ENCODE assay signal across 8 cellular contexts in the genomic region with DNA sequence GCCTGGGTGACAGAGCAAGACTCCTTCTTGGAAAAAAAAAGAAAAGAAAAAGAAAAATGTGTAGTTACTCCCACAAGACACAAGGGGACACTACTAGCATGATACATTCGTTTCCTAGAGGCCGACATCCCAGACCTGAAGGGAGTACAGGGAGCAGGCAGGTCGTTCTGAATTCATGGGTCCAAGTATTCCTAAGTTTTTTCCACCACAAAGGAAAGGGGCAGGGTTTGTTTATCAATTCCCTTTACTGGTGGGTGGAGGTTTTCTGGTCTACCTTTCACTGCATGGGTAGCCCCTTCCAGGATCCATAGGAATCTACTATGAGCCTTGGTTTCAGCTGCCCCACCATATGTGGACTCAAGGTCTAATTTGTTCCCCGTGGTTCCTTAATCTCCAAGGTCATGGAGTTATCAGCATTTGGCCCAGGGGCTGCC. TPM values are rescaled to one million over a fixed set of nuclear protein-coding genes. Genes with fewer than 3 reads are reported as not detected.
DNase-seq lines count a peak whose midpoint lies in the region; ATAC-seq and TF ChIP-seq lines count a peak whose summit lies in the region.

No MANE protein-coding gene starts in this region.

- POLR2A ChIA-PET in AG04450 (lab: Yijun Ruan, JAX), result interaction anchor here (0.5 kb wide), 1 partner anchor 13 kb away, joined by 3 read pairs; no protein-coding TSS in a partner anchor

- H3K4me3 ChIP-seq in AG04450 (ENCODE audit: low read depth, low read length), result no peak overlapping the region

- TF ChIP-seq CTCF in AG04450 (IDR thresholded peaks at IDR 0.05; ENCODE audit: low read depth, low read length) (peak; percentile 81), GM12873 (IDR thresholded peaks at IDR 0.05; ENCODE audit: insufficient read depth, low read depth, low read length, missing control alignments) (peak; percentile 80)

- TF ChIP-seq POLR2A in erythroblast (IDR thresholded peaks at IDR 0.05; ENCODE audit: low read length), result no peak

- CTCF ChIA-PET in AG04450 (lab: Charles Lee), result interaction anchor here (1.0 kb wide), 2 partner anchors 143 to 227 kb away, joined by 4 to 5 read pairs; no protein-coding TSS in a partner anchor

- H3K27me3 ChIP-seq in AG04450 (ENCODE audit: control insufficient read depth, insufficient read depth, low read length), result no peaks in the 10 kb centered on the region

- H3K27ac ChIP-seq in AG04450 (ENCODE audit: low read depth, low read length), result no peak overlapping the region

- peak; percentile 88 for ATAC-seq in SK-N-SH treated with all-trans-retinoic acid at 6 μM for 48 hours
- no peak for ATAC-seq in GM21528 (IDR thresholded peaks at IDR 0.05; ENCODE audit: low FRiP score, unreplicated experiment)
- no peak for ATAC-seq in GM21529 (IDR thresholded peaks at IDR 0.05; ENCODE audit: unreplicated experiment)

- no peaks in the 10 kb centered on the region for H3K9me3 ChIP-seq in AG04450 (ENCODE audit: control insufficient read depth, insufficient read depth, low read length)

- peak; percentile 65 for DNase-seq in AG04450 (ENCODE audit: low read depth, low spot score)
- DNase-seq in NCI-H146 treated with DMSO at 0.1 percent for 48 hours (lab: John Stamatoyannopoulos, UW; ENCODE audit: unreplicated experiment), result peak; percentile 78
- DNase-seq in erythroblast (lab: John Stamatoyannopoulos, UW), result peak; percentile 78 to 83
- peak; percentile 84 for DNase-seq in myocyte (ENCODE audit: low read depth)

TF ChIP-seq in SK-N-SH treated with all-trans-retinoic acid at 6 μM for 48 hours, 23 proteins besides CTCF, POLR2A, EP300 and RAD21:
- TF ChIP-seq BACH2 (CRISPR knock-in tag; IDR thresholded peaks at IDR 0.05; ENCODE audit: borderline replicate concordance) (no peak), TCF4 (CRISPR knock-in tag; IDR thresholded peaks at IDR 0.05; ENCODE audit: borderline replicate concordance) (no peak), ZFP30 (CRISPR knock-in tag; IDR thresholded peaks at IDR 0.05) (no peak), ZNF565 (CRISPR knock-in tag; conservative IDR thresholded peaks at IDR 0.05; ENCODE audit: low read depth) (no peak), GLIS3 (CRISPR knock-in tag; IDR thresholded peaks at IDR 0.05) (no peak)
- TF ChIP-seq, protein P1, sequence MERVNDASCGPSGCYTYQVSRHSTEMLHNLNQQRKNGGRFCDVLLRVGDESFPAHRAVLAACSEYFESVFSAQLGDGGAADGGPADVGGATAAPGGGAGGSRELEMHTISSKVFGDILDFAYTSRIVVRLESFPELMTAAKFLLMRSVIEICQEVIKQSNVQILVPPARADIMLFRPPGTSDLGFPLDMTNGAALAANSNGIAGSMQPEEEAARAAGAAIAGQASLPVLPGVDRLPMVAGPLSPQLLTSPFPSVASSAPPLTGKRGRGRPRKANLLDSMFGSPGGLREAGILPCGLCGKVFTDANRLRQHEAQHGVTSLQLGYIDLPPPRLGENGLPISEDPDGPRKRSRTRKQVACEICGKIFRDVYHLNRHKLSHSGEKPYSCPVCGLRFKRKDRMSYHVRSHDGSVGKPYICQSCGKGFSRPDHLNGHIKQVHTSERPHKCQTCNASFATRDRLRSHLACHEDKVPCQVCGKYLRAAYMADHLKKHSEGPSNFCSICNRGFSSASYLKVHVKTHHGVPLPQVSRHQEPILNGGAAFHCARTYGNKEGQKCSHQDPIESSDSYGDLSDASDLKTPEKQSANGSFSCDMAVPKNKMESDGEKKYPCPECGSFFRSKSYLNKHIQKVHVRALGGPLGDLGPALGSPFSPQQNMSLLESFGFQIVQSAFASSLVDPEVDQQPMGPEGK (CRISPR knock-in tag; IDR thresholded peaks at IDR 0.05; ENCODE audit: borderline replicate concordance), result no peak
- TF ChIP-seq, protein P2, sequence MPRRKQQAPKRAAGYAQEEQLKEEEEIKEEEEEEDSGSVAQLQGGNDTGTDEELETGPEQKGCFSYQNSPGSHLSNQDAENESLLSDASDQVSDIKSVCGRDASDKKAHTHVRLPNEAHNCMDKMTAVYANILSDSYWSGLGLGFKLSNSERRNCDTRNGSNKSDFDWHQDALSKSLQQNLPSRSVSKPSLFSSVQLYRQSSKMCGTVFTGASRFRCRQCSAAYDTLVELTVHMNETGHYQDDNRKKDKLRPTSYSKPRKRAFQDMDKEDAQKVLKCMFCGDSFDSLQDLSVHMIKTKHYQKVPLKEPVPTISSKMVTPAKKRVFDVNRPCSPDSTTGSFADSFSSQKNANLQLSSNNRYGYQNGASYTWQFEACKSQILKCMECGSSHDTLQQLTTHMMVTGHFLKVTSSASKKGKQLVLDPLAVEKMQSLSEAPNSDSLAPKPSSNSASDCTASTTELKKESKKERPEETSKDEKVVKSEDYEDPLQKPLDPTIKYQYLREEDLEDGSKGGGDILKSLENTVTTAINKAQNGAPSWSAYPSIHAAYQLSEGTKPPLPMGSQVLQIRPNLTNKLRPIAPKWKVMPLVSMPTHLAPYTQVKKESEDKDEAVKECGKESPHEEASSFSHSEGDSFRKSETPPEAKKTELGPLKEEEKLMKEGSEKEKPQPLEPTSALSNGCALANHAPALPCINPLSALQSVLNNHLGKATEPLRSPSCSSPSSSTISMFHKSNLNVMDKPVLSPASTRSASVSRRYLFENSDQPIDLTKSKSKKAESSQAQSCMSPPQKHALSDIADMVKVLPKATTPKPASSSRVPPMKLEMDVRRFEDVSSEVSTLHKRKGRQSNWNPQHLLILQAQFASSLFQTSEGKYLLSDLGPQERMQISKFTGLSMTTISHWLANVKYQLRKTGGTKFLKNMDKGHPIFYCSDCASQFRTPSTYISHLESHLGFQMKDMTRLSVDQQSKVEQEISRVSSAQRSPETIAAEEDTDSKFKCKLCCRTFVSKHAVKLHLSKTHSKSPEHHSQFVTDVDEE (CRISPR knock-in tag; IDR thresholded peaks at IDR 0.05), result no peak

RNA-seq across cellular contexts. Expression of a gene that starts 11.8 kb away (rescaled TPM):
- polyA plus RNA-seq in AG04450 (2011; rRNA removed), result 0.07 and 0.11 TPM in 2 replicates
- polyA minus RNA-seq in AG04450 (2011; rRNA and poly(A)+ RNA removed), result not detected in 2 replicates
- total RNA-seq in myocyte, result 0.72 and 0.73 TPM in 2 replicates
- polyA plus RNA-seq in myocyte (2012), result 0.20 TPM

RNA-seq across cellular contexts. Expression of a gene that starts 16.1 kb away (rescaled TPM):
- 0.76 and 1.4 TPM in 2 replicates for polyA plus RNA-seq in AG04450 (2011; rRNA removed)
- polyA minus RNA-seq in AG04450 (2011; rRNA and poly(A)+ RNA removed), result 1.4 and 2.5 TPM in 2 replicates
- 2.9 and 4.6 TPM in 2 replicates for total RNA-seq in myocyte
- 5.7 TPM for polyA plus RNA-seq in myocyte (2012)

RNA-seq across cellular contexts. Expression of a gene that starts 20.1 kb away (rescaled TPM):
- polyA plus RNA-seq in AG04450 (2011; rRNA removed), result 10.7 and 14.1 TPM in 2 replicates
- 8.2 and 10.9 TPM in 2 replicates for polyA minus RNA-seq in AG04450 (2011; rRNA and poly(A)+ RNA removed)
- 36.2 and 49.1 TPM in 2 replicates for total RNA-seq in myocyte
- 18.2 TPM for polyA plus RNA-seq in myocyte (2012)

RNA-seq across cellular contexts. Expression of a gene that starts 32.7 kb away (rescaled TPM):
- 43.7 and 52.0 TPM in 2 replicates for polyA plus RNA-seq in AG04450 (2011; rRNA removed)
- polyA minus RNA-seq in AG04450 (2011; rRNA and poly(A)+ RNA removed), result 49.2 and 58.5 TPM in 2 replicates
- total RNA-seq in myocyte, result 35.0 and 37.1 TPM in 2 replicates
- 42.0 TPM for polyA plus RNA-seq in myocyte (2012)

RNA-seq across cellular contexts. Expression of a gene that starts 51.7 kb away (rescaled TPM):
- 14.3 and 21.1 TPM in 2 replicates for polyA plus RNA-seq in AG04450 (2011; rRNA removed)
- 26.3 and 36.9 TPM in 2 replicates for polyA minus RNA-seq in AG04450 (2011; rRNA and poly(A)+ RNA removed)
- total RNA-seq in myocyte, result 45.1 and 47.2 TPM in 2 replicates
- 30.8 TPM for polyA plus RNA-seq in myocyte (2012)
